In the genomic region with DNA sequence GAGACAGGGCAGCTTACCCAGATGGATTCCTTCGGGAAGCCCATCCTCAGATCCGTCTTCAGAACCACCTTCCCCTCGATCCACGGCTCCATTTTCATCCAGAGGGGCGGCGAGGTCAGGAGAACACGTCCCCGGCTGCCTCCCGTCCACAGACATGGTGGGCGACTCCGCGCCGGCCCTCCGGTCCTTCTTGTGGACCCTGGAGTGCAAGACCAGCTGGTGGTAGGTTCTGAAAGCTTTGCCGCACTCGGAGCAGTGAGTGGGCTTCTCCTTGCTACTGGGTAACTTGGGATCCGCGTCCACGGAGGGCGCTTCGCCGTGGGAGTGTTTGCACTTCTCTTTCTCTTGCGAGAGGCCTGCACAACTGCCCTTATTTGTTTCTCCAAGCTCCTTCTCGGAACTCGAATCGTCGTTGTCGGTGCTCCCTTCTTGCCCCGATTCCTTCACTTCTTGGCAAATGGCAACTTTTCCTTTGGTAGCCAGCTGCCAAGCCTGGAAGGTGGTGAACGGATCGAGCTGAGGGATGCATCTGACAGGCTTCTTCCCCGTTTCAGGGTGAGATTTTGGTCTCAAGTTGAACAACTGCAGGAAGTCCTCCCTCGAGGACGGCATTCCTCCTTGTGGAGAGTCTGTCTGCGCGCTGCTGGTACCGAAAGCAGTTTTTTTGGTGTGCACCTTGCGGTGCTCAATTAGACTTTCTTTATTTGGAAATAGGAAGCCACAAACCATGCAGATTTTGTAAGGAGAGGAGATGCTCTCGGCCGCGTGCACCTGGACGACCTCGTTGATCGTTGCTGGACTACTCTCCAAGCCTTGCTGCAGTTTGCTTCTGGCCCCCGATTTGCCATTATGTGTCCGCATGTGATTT, we compare ENCODE assay signal across 11 cellular contexts. TPM values are rescaled to one million over a fixed set of nuclear protein-coding genes. Genes with fewer than 3 reads are reported as not detected.
A peak's percentile ranks its signal among the peaks of the same experiment; 100 is the strongest.
DNase-seq lines count a peak whose midpoint lies in the region; ATAC-seq and TF ChIP-seq lines count a peak whose summit lies in the region.
"Had no signal": no experiment of that assay in that cellular context is flagged by ENCODE, and none has a peak within 500 bp of the region (broad histone marks: within the 10 kb centered on the region; RNA-seq: fewer than 3 reads in every experiment).

No MANE protein-coding gene starts in this region.

- H3K27me3 ChIP-seq in right atrium auricular region: no peaks in the 10 kb centered on the region
- H3K27me3 ChIP-seq in tibial artery: no peaks in the 10 kb centered on the region

- H3K36me3 ChIP-seq in right atrium auricular region: peaks cover 36% of the 10 kb centered on the region
- peaks cover 6 to 21% (median 20%) of the 10 kb centered on the region in 3 donors for H3K36me3 ChIP-seq in tibial artery

- no peaks in the 10 kb centered on the region for H3K9me3 Mint-ChIP-seq in activated CD8-positive, alpha-beta T cell treated with anti-CD3 and anti-CD28 coated beads for 36 hours

- ATAC-seq in activated CD8-positive, alpha-beta T cell treated with anti-CD3 and anti-CD28 coated beads for 36 hours: no peak
- ATAC-seq in GM21576 (IDR thresholded peaks at IDR 0.05; ENCODE audit: unreplicated experiment) (no peak), HG03025 (IDR thresholded peaks at IDR 0.05; ENCODE audit: low FRiP score, unreplicated experiment) (no peak), HG03457 (IDR thresholded peaks at IDR 0.05; ENCODE audit: unreplicated experiment) (no peak)

- H3K36me3 Mint-ChIP-seq in activated CD8-positive, alpha-beta T cell treated with anti-CD3 and anti-CD28 coated beads for 36 hours (ENCODE audit: low read depth): peaks cover 69% of the 10 kb centered on the region

- H3K4me3 Mint-ChIP-seq in activated CD8-positive, alpha-beta T cell treated with anti-CD3 and anti-CD28 coated beads for 36 hours: peak overlapping the region; percentile 90

- peaks cover 0 to 58% of the 10 kb centered on the region in 2 donors for H3K4me1 ChIP-seq in right atrium auricular region
- peaks cover 0 to 52% (median 25%) of the 10 kb centered on the region in 4 donors for H3K4me1 ChIP-seq in tibial artery

- no peak for TF ChIP-seq CTCF in activated CD8-positive, alpha-beta T cell treated with anti-CD3 and anti-CD28 coated beads for 36 hours (IDR thresholded peaks at IDR 0.05)
- TF ChIP-seq CTCF in right atrium auricular region (IDR thresholded peaks at IDR 0.05): no peak
- no peak for TF ChIP-seq CTCF in tibial artery (IDR thresholded peaks at IDR 0.05)

- CTCF ChIA-PET in activated CD8-positive, alpha-beta T cell treated with anti-CD3 and anti-CD28 coated beads for 36 hours (lab: Charles Lee): interaction anchor here (1.1 to 2.4 kb wide), 5 partner anchors 10 to 358 kb away, joined by 3 to 15 read pairs (median 4); no protein-coding TSS in a partner anchor

- peak overlapping the region; percentile 94 for H3K27ac Mint-ChIP-seq in activated CD8-positive, alpha-beta T cell treated with anti-CD3 and anti-CD28 coated beads for 36 hours

- POLR2A ChIA-PET in activated CD8-positive, alpha-beta T cell treated with anti-CD3 and anti-CD28 coated beads for 36 hours (lab: Charles Lee): interaction anchor here (0.7 to 3.3 kb wide), 12 partner anchors 10 to 358 kb away, joined by 3 to 14 read pairs (median 5); partner anchors contain the start of gene ZNF217

- peak; percentile 28 for DNase-seq in activated naive CD4-positive, alpha-beta T cell treated with Interleukin-2 at 50 U/mL for 16 hours
- DNase-seq in activated naive CD4-positive, alpha-beta T cell (lab: John Stamatoyannopoulos, UW): no peak
- DNase-seq in activated CD8-positive, alpha-beta T cell treated with anti-CD3 and anti-CD28 coated beads for 36 hours: peak; percentile 38
- DNase-seq in right atrium auricular region (ENCODE audit: low spot score) (peak; percentile 58), tibial artery (peak in 1 of 2 donors; percentile 19)
- DNase-seq: AML-193, GOT3, NCI-H1694 had no signal

- H3K4me3 ChIP-seq in right atrium auricular region (no peak overlapping the region), tibial artery (no peak overlapping the region)

- H3K9me3 ChIP-seq in right atrium auricular region (no peaks in the 10 kb centered on the region), tibial artery (no peaks in the 10 kb centered on the region)

- intact Hi-C loops in activated CD8-positive, alpha-beta T cell treated with anti-CD3 and anti-CD28 coated beads for 36 hours (cut with micrococcal nuclease): loop anchor here (5.0 kb wide), 1 partner anchor 126 kb away; no protein-coding TSS in a partner anchor
- intact Hi-C loops in tibial artery (cut with DNase I; ENCODE audit: low total_unique reads): loop anchor here (2.0 kb wide), 1 partner anchor 333 kb away; no protein-coding TSS in a partner anchor

- no peaks in the 10 kb centered on the region for H3K27me3 Mint-ChIP-seq in activated CD8-positive, alpha-beta T cell treated with anti-CD3 and anti-CD28 coated beads for 36 hours

- peaks cover 80% of the 10 kb centered on the region for H3K4me1 Mint-ChIP-seq in activated CD8-positive, alpha-beta T cell treated with anti-CD3 and anti-CD28 coated beads for 36 hours (ENCODE audit: low read depth)

- peak overlapping the region; percentile 59 to 66 for H3K27ac ChIP-seq in right atrium auricular region
- peak overlapping the region; percentile 34 to 54 for H3K27ac ChIP-seq in tibial artery

RNA-seq across cellular contexts. Expression of gene ZNF217, which starts 12.0 kb away (rescaled TPM):
- total RNA-seq in activated CD8-positive, alpha-beta T cell treated with anti-CD3 and anti-CD28 coated beads for 36 hours: 10 to 100 TPM; 51.3 to 51.8 TPM
- 10 to 100 TPM in 1 of 2 donors, 1 to 10 TPM in 1; 7.6 to 13.8 TPM for total RNA-seq in right atrium auricular region

Comparison
In these comparisons a context has a peak if more than half of its experiments do, and no peak if none do; other contexts are left out.
1. DNase-seq: peak in activated naive CD4-positive, alpha-beta T cell treated with Interleukin-2 at 50 U/mL for 16 hours (single experiment), activated CD8-positive, alpha-beta T cell treated with anti-CD3 and anti-CD28 coated beads for 36 hours (single experiment) and right atrium auricular region (single experiment); none in activated naive CD4-positive, alpha-beta T cell (0 of 4).